In genomic region chr10:104268691-104269645, GRCh38 we compare ENCODE assay signal across 8 cellular contexts. TPM values are rescaled to one million over a fixed set of nuclear protein-coding genes. Genes with fewer than 3 reads are reported as not detected.
A peak's percentile ranks its signal among the peaks of the same experiment; 100 is the strongest.
DNase-seq lines count a peak whose midpoint lies in the region; ATAC-seq and TF ChIP-seq lines count a peak whose summit lies in the region.

Gene GSTO2, plus strand, starts transcription at chr10:104269184. Its CDS starts 5,732 bp downstream, at chr10:104274916.

- peaks cover 0 to 2% (median 0%) of the 10 kb centered on the region in 7 donors for H3K27me3 ChIP-seq in spleen (replicated peaks in 1 of 7)

- WGBS in spleen, 5 donors, result 1 to 3% (median 2%) methylated on average over 35 to 60 of the region's 60 CpGs

- intact Hi-C loops in spleen (cut with DNase I; ENCODE audit: low total_unique reads), result no loop called here

- no peak for TF ChIP-seq CTCF in 22Rv1 (IDR thresholded peaks at IDR 0.05)
- TF ChIP-seq CTCF in spleen (IDR thresholded peaks at IDR 0.05 in 8 of 11, conservative IDR thresholded peaks at IDR 0.05 in 3 of 11), result peak in 3 of 11 experiments; percentile 10 to 37 (median 35)

- H3K27ac ChIP-seq in 22Rv1 (peak within 1 kb of the TSS; percentile 59), spleen (peak within 1 kb of the TSS; percentile 85 to 97 (median 92))

- ATAC-seq in GM18868 (IDR thresholded peaks at IDR 0.05; ENCODE audit: unreplicated experiment) (peak; percentile 98), HG03103 (IDR thresholded peaks at IDR 0.05; ENCODE audit: low read depth, unreplicated experiment) (peak; percentile 98)

- H3K4me1 ChIP-seq in spleen, result peaks cover 5 to 52% (median 48%) of the 10 kb centered on the region in 6 donors

- DNase-seq in NCI-H2196 treated with DMSO at 0.1 percent for 48 hours (lab: John Stamatoyannopoulos, UW; ENCODE audit: unreplicated experiment), result peak; percentile 88
- DNase-seq in activated CD4-positive, CD25-positive, alpha-beta regulatory T cell (lab: John Stamatoyannopoulos, UW), result peak; percentile 93 to 97 (median 96)
- DNase-seq in central memory CD4-positive, alpha-beta T cell, result peak; percentile 99
- peak; percentile 99 for DNase-seq in iris pigment epithelial cell (ENCODE audit: low read depth)
- peak; percentile 100 for DNase-seq in spleen

- TF ChIP-seq POLR2A in spleen (IDR thresholded peaks at IDR 0.05), result peak in 2 of 3 donors; percentile 58 to 75

- peaks cover 0 to 43% (median 31%) of the 10 kb centered on the region in 6 donors for H3K36me3 ChIP-seq in spleen

- peak within 1 kb of the TSS; percentile 49 to 93 (median 76) for H3K4me3 ChIP-seq in spleen

- H3K9me3 ChIP-seq in spleen, result no peaks in the 10 kb centered on the region

RNA-seq across cellular contexts. Expression of gene GSTO2, which starts in this region (rescaled TPM):
- total RNA-seq in spleen, result 1 to 10 TPM in 1 of 7 donors, under 1 TPM in 6; 0.32 to 1.4 (median 0.77) TPM
- polyA plus RNA-seq in spleen, result under 1 TPM; 0.91 to 0.99 (median 0.91) TPM

Comparison
In these comparisons a context has a peak if more than half of its experiments do, and no peak if none do; other contexts are left out.
1. Peak in every context shown above with its lines: DNase-seq, ATAC-seq, H3K4me3 ChIP-seq and H3K27ac ChIP-seq.